In the genomic region with DNA sequence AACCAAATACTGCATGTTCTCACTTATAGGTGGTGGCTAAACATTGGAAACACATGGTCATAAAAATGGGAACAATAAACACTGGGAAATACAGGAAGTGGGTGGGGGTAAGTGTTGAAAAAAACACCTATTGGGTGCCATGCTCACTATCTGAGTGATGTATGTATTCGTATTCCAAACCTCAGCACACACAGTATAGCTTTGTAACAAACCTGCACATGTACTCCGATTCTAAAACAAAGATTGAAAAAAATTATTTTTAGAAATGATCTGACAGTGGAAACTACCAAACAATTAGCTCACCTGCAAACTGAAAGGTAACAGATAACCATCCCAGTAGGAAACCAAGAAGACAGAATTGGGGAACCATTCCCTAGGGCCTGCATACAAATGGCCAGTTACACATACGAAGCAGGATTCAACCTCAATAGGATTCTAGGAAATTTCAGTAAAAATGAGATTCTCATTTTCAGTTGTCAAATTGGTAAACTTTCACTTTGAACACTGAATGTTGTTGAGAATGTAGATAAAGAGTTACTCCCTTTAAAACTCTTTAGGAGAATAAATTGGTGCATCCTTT, we compare ENCODE assay signal across 22 cellular contexts.
DNase-seq lines count a peak whose midpoint lies in the region; ATAC-seq, FAIRE-seq and TF ChIP-seq lines count a peak whose summit lies in the region.
"Had no signal": no experiment of that assay in that cellular context is flagged by ENCODE, and none has a peak within 500 bp of the region (broad histone marks: within the 10 kb centered on the region; RNA-seq: fewer than 3 reads in every experiment).

No MANE protein-coding gene starts in this region.

- H4K20me1 ChIP-seq in K562 (replicated peaks; ENCODE audit: control insufficient read depth, insufficient read depth, low read length) = no peaks in the 10 kb centered on the region
- H4K20me1 ChIP-seq: BLaER1 treated with 17β-estradiol and CSF1 and Interleukin-3, amounts not matched to agents 10 nM and 100 nM had no signal

- no peak for TF ChIP-seq POLR2A in K562 (conservative IDR thresholded peaks at IDR 0.05)

- no peaks in the 10 kb centered on the region for H3K9me1 ChIP-seq in K562 (ENCODE audit: control insufficient read depth, insufficient read depth, low read length)

- peak; percentile 62 for FAIRE-seq in GM19239 (lab: Jason Lieb, UNC)
- no peak for FAIRE-seq in K562 (lab: Jason Lieb, UNC)
- FAIRE-seq: GM12892, GM18507 had no signal

- no peak overlapping the region for H3K4me2 ChIP-seq in K562 (ENCODE audit: insufficient read depth, low read length)

- no peak for TF ChIP-seq CTCF in activated CD8-positive, alpha-beta T cell treated with anti-CD3 and anti-CD28 coated beads for 36 hours (IDR thresholded peaks at IDR 0.05)
- no peak for TF ChIP-seq CTCF in K562 (IDR thresholded peaks at IDR 0.05 in 2 of 3, conservative IDR thresholded peaks at IDR 0.05 in 1 of 3; ENCODE audit: insufficient read depth in 2 of 3, low read depth in 1 of 3, low read length in 3 of 3)

- H3K27ac Mint-ChIP-seq in activated CD8-positive, alpha-beta T cell treated with anti-CD3 and anti-CD28 coated beads for 36 hours = peak overlapping the region; percentile 77
- no peak overlapping the region for H3K27ac Mint-ChIP-seq in activated CD8-positive, alpha-beta T cell treated with anti-CD3 and anti-CD28 coated beads, Interleukin-2, amount 10 ng/mL, durations not matched to agents 7 days and 5 days
- peak overlapping the region; percentile 7 for H3K27ac Mint-ChIP-seq in activated CD4-positive, alpha-beta memory T cell treated with anti-CD3 and anti-CD28 coated beads, Interleukin-2, amount 10 ng/mL, durations not matched to agents 7 days and 5 days
- H3K27ac Mint-ChIP-seq: CD8-positive, alpha-beta T cell had no signal

- no peak for DNase-seq in activated CD8-positive, alpha-beta T cell treated with anti-CD3 and anti-CD28 coated beads for 36 hours
- DNase-seq in activated CD8-positive, alpha-beta T cell treated with anti-CD3 and anti-CD28 coated beads, Interleukin-2, amount 10 ng/mL, durations not matched to agents 7 days and 5 days = no peak
- no peak for DNase-seq in GM19239 (ENCODE audit: insufficient read length, low spot score)
- no peak for DNase-seq in activated CD4-positive, alpha-beta memory T cell treated with anti-CD3 and anti-CD28 coated beads, Interleukin-2, amount 10 ng/mL, durations not matched to agents 7 days and 5 days
- no peak for DNase-seq in K562 (ENCODE audit: extremely low read depth in 1 of 4, low spot score in 3 of 4)
- no peak for DNase-seq in HT-29 (ENCODE audit: low spot score)
- no peak for DNase-seq in hepatic stellate cell (ENCODE audit: low spot score)
- DNase-seq: Calu3; CD8-positive, alpha-beta T cell; GF-D8; GOT3; NCI-H1436 treated with DMSO at 0.1 percent for 48 hours; NCI-H2029 treated with DMSO at 0.1 percent for 48 hours; NCI-H2171 treated with DMSO at 0.1 percent for 48 hours; NCI-H446; NK-92 treated with Interleukin-12 subunit alpha and Interleukin-12 subunit beta, amount 100 ng/mL, for 24 hours; Peyer's patch had no signal

- no peak for ATAC-seq in activated CD8-positive, alpha-beta T cell treated with anti-CD3 and anti-CD28 coated beads for 36 hours
- no peak for ATAC-seq in activated CD8-positive, alpha-beta T cell treated with anti-CD3 and anti-CD28 coated beads, Interleukin-2, amount 10 ng/mL, durations not matched to agents 7 days and 5 days
- ATAC-seq in K562 (no peak), HG02759 (IDR thresholded peaks at IDR 0.05; ENCODE audit: unreplicated experiment) (no peak)
- ATAC-seq: CD8-positive, alpha-beta T cell had no signal

- H3K4me1 Mint-ChIP-seq in activated CD8-positive, alpha-beta T cell treated with anti-CD3 and anti-CD28 coated beads for 36 hours (ENCODE audit: low read depth) = peaks cover 57% of the 10 kb centered on the region
- peaks cover 42% of the 10 kb centered on the region for H3K4me1 Mint-ChIP-seq in activated CD8-positive, alpha-beta T cell treated with anti-CD3 and anti-CD28 coated beads, Interleukin-2, amount 10 ng/mL, durations not matched to agents 7 days and 5 days (ENCODE audit: low read depth)
- H3K4me1 Mint-ChIP-seq in activated CD4-positive, alpha-beta memory T cell treated with anti-CD3 and anti-CD28 coated beads, Interleukin-2, amount 10 ng/mL, durations not matched to agents 7 days and 5 days = peaks cover 50% of the 10 kb centered on the region

- no peaks in the 10 kb centered on the region for H3K79me2 ChIP-seq in K562 (ENCODE audit: control insufficient read depth, insufficient read depth, low read length)

- TF ChIP-seq EP300 in K562 (IDR thresholded peaks at IDR 0.05; ENCODE audit: low read length) = no peak

- H3K27ac ChIP-seq in K562 (ENCODE audit: extremely low read depth, low read depth, low read length) = no peak overlapping the region
- H3K27ac ChIP-seq: BLaER1 treated with 17β-estradiol and CSF1 and Interleukin-3, amounts not matched to agents 10 nM and 100 nM; Peyer's patch; SJSA1 had no signal

- H3K9me3 Mint-ChIP-seq in activated CD8-positive, alpha-beta T cell treated with anti-CD3 and anti-CD28 coated beads for 36 hours = peaks cover 4% of the 10 kb centered on the region
- peaks cover 7% of the 10 kb centered on the region for H3K9me3 Mint-ChIP-seq in activated CD8-positive, alpha-beta T cell treated with anti-CD3 and anti-CD28 coated beads, Interleukin-2, amount 10 ng/mL, durations not matched to agents 7 days and 5 days (ENCODE audit: insufficient read depth)
- H3K9me3 Mint-ChIP-seq in activated CD4-positive, alpha-beta memory T cell treated with anti-CD3 and anti-CD28 coated beads, Interleukin-2, amount 10 ng/mL, durations not matched to agents 7 days and 5 days = no peaks in the 10 kb centered on the region
- H3K9me3 Mint-ChIP-seq: CD8-positive, alpha-beta T cell had no signal

- H3K36me3 ChIP-seq in K562 (ENCODE audit: control insufficient read depth, insufficient read depth, low read length) = no peaks in the 10 kb centered on the region
- H3K36me3 ChIP-seq: Peyer's patch, SJSA1 had no signal

- no peaks in the 10 kb centered on the region for H3K27me3 Mint-ChIP-seq in activated CD8-positive, alpha-beta T cell treated with anti-CD3 and anti-CD28 coated beads for 36 hours
- H3K27me3 Mint-ChIP-seq in activated CD8-positive, alpha-beta T cell treated with anti-CD3 and anti-CD28 coated beads, Interleukin-2, amount 10 ng/mL, durations not matched to agents 7 days and 5 days (ENCODE audit: low read depth) = no peaks in the 10 kb centered on the region
- H3K27me3 Mint-ChIP-seq in activated CD4-positive, alpha-beta memory T cell treated with anti-CD3 and anti-CD28 coated beads, Interleukin-2, amount 10 ng/mL, durations not matched to agents 7 days and 5 days = no peaks in the 10 kb centered on the region

- no peak overlapping the region for H3K4me3 Mint-ChIP-seq in activated CD8-positive, alpha-beta T cell treated with anti-CD3 and anti-CD28 coated beads for 36 hours
- no peak overlapping the region for H3K4me3 Mint-ChIP-seq in activated CD8-positive, alpha-beta T cell treated with anti-CD3 and anti-CD28 coated beads, Interleukin-2, amount 10 ng/mL, durations not matched to agents 7 days and 5 days
- H3K4me3 Mint-ChIP-seq in activated CD4-positive, alpha-beta memory T cell treated with anti-CD3 and anti-CD28 coated beads, Interleukin-2, amount 10 ng/mL, durations not matched to agents 7 days and 5 days = peak overlapping the region; percentile 4
- H3K4me3 Mint-ChIP-seq: CD8-positive, alpha-beta T cell had no signal

- intact Hi-C loops in activated CD8-positive, alpha-beta T cell treated with anti-CD3 and anti-CD28 coated beads for 36 hours (cut with micrococcal nuclease) = no loop called here
- intact Hi-C loops in K562 (cut with micrococcal nuclease) = no loop called here

- in situ Hi-C loops in K562 (cut with MboI) = no loop called here

- no peaks in the 10 kb centered on the region for H3K9me3 ChIP-seq in K562 (replicated peaks; ENCODE audit: control insufficient read depth, insufficient read depth, low read depth, low read length)
- H3K9me3 ChIP-seq: Peyer's patch, SJSA1 had no signal

- H3K9ac ChIP-seq in K562 (ENCODE audit: insufficient read depth in 1 of 2, low read depth in 2 of 2, low read length in 2 of 2) = no peak overlapping the region
- H3K9ac ChIP-seq: BLaER1 treated with 17β-estradiol and CSF1 and Interleukin-3, amounts not matched to agents 10 nM and 100 nM had no signal

- CTCF ChIA-PET in activated CD8-positive, alpha-beta T cell treated with anti-CD3 and anti-CD28 coated beads for 36 hours (lab: Charles Lee) = interaction anchor here (0.6 to 1.2 kb wide), 2 partner anchors 33 to 100 kb away, joined by 3 read pairs; a partner anchor contains a TSS
- CTCF ChIA-PET in activated CD8-positive, alpha-beta T cell treated with anti-CD3 and anti-CD28 coated beads, Interleukin-2, amount 10 ng/mL, durations not matched to agents 7 days and 5 days (lab: Charles Lee) = interaction anchor here (1.3 kb wide), 1 partner anchor 24 kb away, joined by 4 read pairs; no protein-coding TSS in a partner anchor
- CTCF ChIA-PET in activated CD4-positive, alpha-beta memory T cell treated with anti-CD3 and anti-CD28 coated beads, Interleukin-2, amount 10 ng/mL, durations not matched to agents 7 days and 5 days (lab: Charles Lee) = no interaction called here
- CTCF ChIA-PET in K562 (lab: Yijun Ruan, JAX; ENCODE audit: low intra/inter-chr PET ratio) = no interaction called here

- peaks cover 21% of the 10 kb centered on the region for H3K36me3 Mint-ChIP-seq in activated CD8-positive, alpha-beta T cell treated with anti-CD3 and anti-CD28 coated beads for 36 hours (ENCODE audit: low read depth)
- peaks cover 31% of the 10 kb centered on the region for H3K36me3 Mint-ChIP-seq in activated CD8-positive, alpha-beta T cell treated with anti-CD3 and anti-CD28 coated beads, Interleukin-2, amount 10 ng/mL, durations not matched to agents 7 days and 5 days (ENCODE audit: low read depth)
- H3K36me3 Mint-ChIP-seq in activated CD4-positive, alpha-beta memory T cell treated with anti-CD3 and anti-CD28 coated beads, Interleukin-2, amount 10 ng/mL, durations not matched to agents 7 days and 5 days (ENCODE audit: low read depth) = peaks cover 41% of the 10 kb centered on the region

- no TSS peak for BruUV-seq in K562 (replicated peaks; lab: Mats Ljungman, UMichigan)

- WGBS in K562 (ENCODE audit: insufficient coverage, low coverage, missing lambda C conversion rate) = 26% methylated on average over 3 of the region's 3 CpGs

- H3K4me1 ChIP-seq in K562 (replicated peaks in 1 of 2; ENCODE audit: control insufficient read depth in 2 of 2, insufficient read depth in 2 of 2, low read length in 2 of 2) = peaks cover 0 to 6% of the 10 kb centered on the region in 2 experiments; a peak in 2 of 5 replicates
- H3K4me1 ChIP-seq: Peyer's patch had no signal

- POLR2A ChIA-PET in activated CD8-positive, alpha-beta T cell treated with anti-CD3 and anti-CD28 coated beads for 36 hours (lab: Charles Lee) = interaction anchor here (0.9 to 1.8 kb wide), 2 partner anchors 8 to 13 kb away, joined by 3 to 4 read pairs; no protein-coding TSS in a partner anchor
- POLR2A ChIA-PET in activated CD8-positive, alpha-beta T cell treated with anti-CD3 and anti-CD28 coated beads, Interleukin-2, amount 10 ng/mL, durations not matched to agents 7 days and 5 days (lab: Charles Lee) = no interaction called here
- POLR2A ChIA-PET in activated CD4-positive, alpha-beta memory T cell treated with anti-CD3 and anti-CD28 coated beads, Interleukin-2, amount 10 ng/mL, durations not matched to agents 7 days and 5 days (lab: Charles Lee) = interaction anchor here (0.7 to 1.0 kb wide), 2 partner anchors 13 to 24 kb away, joined by 3 to 6 read pairs; no protein-coding TSS in a partner anchor
- POLR2A ChIA-PET in K562 (lab: Yijun Ruan, JAX) = interaction anchor here (0.6 to 1.1 kb wide), 2 partner anchors 12 to 27 kb away, joined by 3 to 4 read pairs; no protein-coding TSS in a partner anchor

- no peak for TF ChIP-seq RAD21 in K562 (CRISPR knock-in tag; conservative IDR thresholded peaks at IDR 0.05 in 1 of 2, IDR thresholded peaks at IDR 0.05 in 1 of 2)

- H3K27me3 ChIP-seq in K562 (ENCODE audit: control insufficient read depth in 2 of 2, insufficient read depth in 2 of 2, low read length in 2 of 2) = no peaks in the 10 kb centered on the region
- H3K27me3 ChIP-seq: BLaER1 treated with 17β-estradiol and CSF1 and Interleukin-3, amounts not matched to agents 10 nM and 100 nM; Peyer's patch; SJSA1 had no signal

- H3K4me3 ChIP-seq in K562 = no peak overlapping the region
- H3K4me3 ChIP-seq: BLaER1 treated with 17β-estradiol and CSF1 and Interleukin-3, amounts not matched to agents 10 nM and 100 nM; Peyer's patch; SJSA1 had no signal

- H2AFZ ChIP-seq in K562 (ENCODE audit: low read depth, low read length) = no peak overlapping the region

Comparison
In these comparisons a context has a peak if more than half of its experiments do, and no peak if none do; other contexts are left out.
1. CTCF ChIA-PET loops: an anchor here in activated CD8-positive, alpha-beta T cell treated with anti-CD3 and anti-CD28 coated beads for 36 hours (0.6 to 1.2 kb wide) and activated CD8-positive, alpha-beta T cell treated with anti-CD3 and anti-CD28 coated beads, Interleukin-2, amount 10 ng/mL, durations not matched to agents 7 days and 5 days (1.3 kb wide); none called in activated CD4-positive, alpha-beta memory T cell treated with anti-CD3 and anti-CD28 coated beads, Interleukin-2, amount 10 ng/mL, durations not matched to agents 7 days and 5 days and K562.